ENCODE assay signal across 14 cellular contexts in genomic region chr3:46082021-46082420, GRCh38. TPM values are rescaled to one million over a fixed set of nuclear protein-coding genes. Genes with fewer than 3 reads are reported as not detected.
DNase-seq lines count a peak whose midpoint lies in the region; ATAC-seq and TF ChIP-seq lines count a peak whose summit lies in the region.
"Had no signal": no experiment of that assay in that cellular context is flagged by ENCODE, and none has a peak within 500 bp of the region (broad histone marks: within the 10 kb centered on the region; RNA-seq: fewer than 3 reads in every experiment).

No MANE protein-coding gene starts in this region.

- no peaks in the 10 kb centered on the region for H3K9me3 Mint-ChIP-seq in natural killer cell treated with Interleukin-12 subunit alpha and Interleukin-12 subunit beta and Interleukin-15 and Interleukin-18, amount 100 ng/mL, for 72 hours
- H3K9me3 Mint-ChIP-seq in natural killer cell: no peaks in the 10 kb centered on the region
- no peaks in the 10 kb centered on the region for H3K9me3 Mint-ChIP-seq in activated naive CD8-positive, alpha-beta T cell treated with anti-CD3 and anti-CD28 coated beads for 36 hours
- H3K9me3 Mint-ChIP-seq: HFFc6 had no signal

- H3K27ac Mint-ChIP-seq in natural killer cell treated with Interleukin-12 subunit alpha and Interleukin-12 subunit beta and Interleukin-15 and Interleukin-18, amount 100 ng/mL, for 72 hours: peak overlapping the region; percentile 42 to 87
- H3K27ac Mint-ChIP-seq in natural killer cell: no peak overlapping the region
- H3K27ac Mint-ChIP-seq in activated naive CD8-positive, alpha-beta T cell treated with anti-CD3 and anti-CD28 coated beads for 36 hours: peak overlapping the region; percentile 36
- H3K27ac Mint-ChIP-seq: HFFc6 had no signal

- no peak for ATAC-seq in natural killer cell treated with Interleukin-12 subunit alpha and Interleukin-12 subunit beta and Interleukin-15 and Interleukin-18, amount 100 ng/mL, for 72 hours
- no peak for ATAC-seq in natural killer cell
- ATAC-seq in esophagus mucosa: peak; percentile 52
- ATAC-seq in GM18907 (IDR thresholded peaks at IDR 0.05; ENCODE audit: unreplicated experiment): no peak

- peaks cover 36 to 39% of the 10 kb centered on the region in 2 donors for H3K4me1 Mint-ChIP-seq in natural killer cell treated with Interleukin-12 subunit alpha and Interleukin-12 subunit beta and Interleukin-15 and Interleukin-18, amount 100 ng/mL, for 72 hours (ENCODE audit: low read depth in 2 of 2)
- peaks cover 7 to 10% of the 10 kb centered on the region in 2 donors for H3K4me1 Mint-ChIP-seq in natural killer cell
- H3K4me1 Mint-ChIP-seq in activated naive CD8-positive, alpha-beta T cell treated with anti-CD3 and anti-CD28 coated beads for 36 hours: peaks cover 11% of the 10 kb centered on the region

- no peak for TF ChIP-seq CTCF in natural killer cell (IDR thresholded peaks at IDR 0.05)

- no peaks in the 10 kb centered on the region for H3K36me3 Mint-ChIP-seq in natural killer cell treated with Interleukin-12 subunit alpha and Interleukin-12 subunit beta and Interleukin-15 and Interleukin-18, amount 100 ng/mL, for 72 hours
- no peaks in the 10 kb centered on the region for H3K36me3 Mint-ChIP-seq in natural killer cell
- no peaks in the 10 kb centered on the region for H3K36me3 Mint-ChIP-seq in activated naive CD8-positive, alpha-beta T cell treated with anti-CD3 and anti-CD28 coated beads for 36 hours

- DNase-seq in natural killer cell treated with Interleukin-12 subunit alpha and Interleukin-12 subunit beta and Interleukin-15 and Interleukin-18, amount 100 ng/mL, for 72 hours (ENCODE audit: low spot score): no peak
- DNase-seq in natural killer cell: no peak
- DNase-seq in activated naive CD8-positive, alpha-beta T cell treated with anti-CD3 and anti-CD28 coated beads for 36 hours: no peak
- no peak for DNase-seq in glomerular visceral epithelial cell (ENCODE audit: extremely low spot score)
- DNase-seq in activated CD4-positive, alpha-beta T cell treated with anti-CD3 and anti-CD28 coated beads, Interleukin-2, amount 50 U/mL, for 1 hour: no peak
- DNase-seq: 8988T, AML-193, DND-41, GDM1, HCEC 1CT, HFFc6 had no signal

- intact Hi-C loops in natural killer cell (cut with micrococcal nuclease): no loop called here

- H3K27me3 Mint-ChIP-seq in natural killer cell treated with Interleukin-12 subunit alpha and Interleukin-12 subunit beta and Interleukin-15 and Interleukin-18, amount 100 ng/mL, for 72 hours: no peaks in the 10 kb centered on the region
- H3K27me3 Mint-ChIP-seq in natural killer cell (ENCODE audit: low read depth in 2 of 2): peaks cover 0 to 2% of the 10 kb centered on the region in 2 donors
- H3K27me3 Mint-ChIP-seq in activated naive CD8-positive, alpha-beta T cell treated with anti-CD3 and anti-CD28 coated beads for 36 hours: peaks cover 9% of the 10 kb centered on the region

- no peak overlapping the region for H3K4me3 Mint-ChIP-seq in natural killer cell treated with Interleukin-12 subunit alpha and Interleukin-12 subunit beta and Interleukin-15 and Interleukin-18, amount 100 ng/mL, for 72 hours
- H3K4me3 Mint-ChIP-seq in natural killer cell: no peak overlapping the region
- no peak overlapping the region for H3K4me3 Mint-ChIP-seq in activated naive CD8-positive, alpha-beta T cell treated with anti-CD3 and anti-CD28 coated beads for 36 hours
- H3K4me3 Mint-ChIP-seq: HFFc6 had no signal

RNA-seq across cellular contexts. Expression of gene XCR1, which starts 54.7 kb away (rescaled TPM):
- total RNA-seq in natural killer cell treated with Interleukin-12 subunit alpha and Interleukin-12 subunit beta and Interleukin-15 and Interleukin-18, amount 100 ng/mL, for 72 hours: not detected
- under 1 TPM in 1 of 3 donors, not detected in 2; 0.21 TPM for total RNA-seq in natural killer cell
- total RNA-seq in activated naive CD8-positive, alpha-beta T cell treated with anti-CD3 and anti-CD28 coated beads for 36 hours: not detected
- 0.04 TPM for total RNA-seq in esophagus mucosa
- total RNA-seq: H4, HFFc6 had no signal

Comparison
In these comparisons a context has a peak if more than half of its experiments do, and no peak if none do; other contexts are left out.
1. H3K27ac Mint-ChIP-seq: peak in natural killer cell treated with Interleukin-12 subunit alpha and Interleukin-12 subunit beta and Interleukin-15 and Interleukin-18, amount 100 ng/mL, for 72 hours (2 of 2) and activated naive CD8-positive, alpha-beta T cell treated with anti-CD3 and anti-CD28 coated beads for 36 hours (single experiment); none in natural killer cell (0 of 2).